In genomic region chr5:94468531-94468930, GRCh38 we compare ENCODE assay signal across 25 cellular contexts.
"Had no signal": no experiment of that assay in that cellular context is flagged by ENCODE, and none has a peak within 500 bp of the region (broad histone marks: within the 10 kb centered on the region; RNA-seq: fewer than 3 reads in every experiment).

No MANE protein-coding gene starts in this region.

- H3K27me3 ChIP-seq: esophagus muscularis mucosa, foreskin keratinocyte, heart right ventricle, left lung, neural progenitor cell, right lobe of liver, tibial nerve, upper lobe of left lung had no signal

- H3K4me3 ChIP-seq: esophagus muscularis mucosa, heart right ventricle, left lung, neural progenitor cell, right lobe of liver, thoracic aorta, tibial nerve, upper lobe of left lung had no signal

- H3K4me1 ChIP-seq: esophagus muscularis mucosa, foreskin keratinocyte, heart right ventricle, left lung, neural progenitor cell, parathyroid adenoma, right lobe of liver, upper lobe of left lung had no signal

- H3K4me3 Mint-ChIP-seq: dendritic cell treated with granulocyte-macrophage colony-stimulating factor and Interleukin-4, amounts not matched to agents 40 ng/mL and 50 ng/mL, for 4 days; mesothelial cell of epicardium; naive thymus-derived CD4-positive, alpha-beta T cell; nephron; neural progenitor cell; stimulated activated naive B cell treated with anti-CD40 and anti-IgM and Interleukin-4, amounts not matched to agents 10 μg/mL and 1 μg/mL and 100 μg/mL, for 72 hours; stimulated activated naive CD8-positive, alpha-beta T cell treated with anti-CD3 and anti-CD28 coated beads, Interleukin-15, Interleukin-2, amounts not matched to agents 100 ng/mL and 50 ng/mL, for 24 hours had no signal

- H3K36me3 Mint-ChIP-seq: mesothelial cell of epicardium, neural progenitor cell had no signal

- DNase-seq: effector CD8-positive, alpha-beta T cell; foreskin keratinocyte; glutamatergic neuron; heart right ventricle; hippocampal formation; left cardiac atrium; left lung; mesenchymal stem cell; naive thymus-derived CD4-positive, alpha-beta T cell; right lobe of liver; small intestine; stimulated activated CD4-positive, alpha-beta T cell treated with anti-CD3 and anti-CD28 coated beads, Interleukin-15, amount 100 ng/mL, for 24 hours; stimulated activated CD4-positive, alpha-beta T cell treated with anti-CD3 and anti-CD28 coated beads, Interleukin-2, amount 100 ng/mL, for 48 hours; stimulated activated naive B cell treated with anti-CD40 and anti-IgM and Interleukin-4, amounts not matched to agents 10 μg/mL and 1 μg/mL and 100 μg/mL, for 72 hours; upper lobe of left lung had no signal

- H3K9ac ChIP-seq: neural progenitor cell, parathyroid adenoma had no signal

- H3K27ac ChIP-seq: esophagus muscularis mucosa, foreskin keratinocyte, heart right ventricle, left lung, neural progenitor cell, parathyroid adenoma, right lobe of liver, thoracic aorta, tibial nerve, upper lobe of left lung had no signal

- H3K9me3 ChIP-seq: esophagus muscularis mucosa, heart right ventricle, left lung, right lobe of liver, thoracic aorta, tibial nerve, upper lobe of left lung had no signal

- H3K4me1 Mint-ChIP-seq: naive thymus-derived CD4-positive, alpha-beta T cell; stimulated activated naive B cell treated with anti-CD40 and anti-IgM and Interleukin-4, amounts not matched to agents 10 μg/mL and 1 μg/mL and 100 μg/mL, for 72 hours had no signal

- H3K36me3 ChIP-seq: left lung, neural progenitor cell, right lobe of liver, thoracic aorta, upper lobe of left lung had no signal

- H3K9me3 Mint-ChIP-seq: dendritic cell treated with granulocyte-macrophage colony-stimulating factor and Interleukin-4, amounts not matched to agents 40 ng/mL and 50 ng/mL, for 4 days; mesothelial cell of epicardium; naive thymus-derived CD4-positive, alpha-beta T cell; nephron; neural progenitor cell; stimulated activated naive B cell treated with anti-CD40 and anti-IgM and Interleukin-4, amounts not matched to agents 10 μg/mL and 1 μg/mL and 100 μg/mL, for 72 hours; stimulated activated naive CD8-positive, alpha-beta T cell treated with anti-CD3 and anti-CD28 coated beads, Interleukin-15, Interleukin-2, amounts not matched to agents 100 ng/mL and 50 ng/mL, for 24 hours had no signal

- H3K27ac Mint-ChIP-seq: dendritic cell treated with granulocyte-macrophage colony-stimulating factor and Interleukin-4, amounts not matched to agents 40 ng/mL and 50 ng/mL, for 4 days; mesothelial cell of epicardium; naive thymus-derived CD4-positive, alpha-beta T cell; nephron; neural progenitor cell; progenitor cell of endocrine pancreas; stimulated activated naive B cell treated with anti-CD40 and anti-IgM and Interleukin-4, amounts not matched to agents 10 μg/mL and 1 μg/mL and 100 μg/mL, for 72 hours; stimulated activated naive CD8-positive, alpha-beta T cell treated with anti-CD3 and anti-CD28 coated beads, Interleukin-15, Interleukin-2, amounts not matched to agents 100 ng/mL and 50 ng/mL, for 24 hours had no signal

- H3K27me3 Mint-ChIP-seq: dendritic cell treated with granulocyte-macrophage colony-stimulating factor and Interleukin-4, amounts not matched to agents 40 ng/mL and 50 ng/mL, for 4 days; naive thymus-derived CD4-positive, alpha-beta T cell; progenitor cell of endocrine pancreas; stimulated activated naive B cell treated with anti-CD40 and anti-IgM and Interleukin-4, amounts not matched to agents 10 μg/mL and 1 μg/mL and 100 μg/mL, for 72 hours; stimulated activated naive CD8-positive, alpha-beta T cell treated with anti-CD3 and anti-CD28 coated beads, Interleukin-15, Interleukin-2, amounts not matched to agents 100 ng/mL and 50 ng/mL, for 24 hours had no signal
